ENCODE assay signal across 8 cellular contexts in genomic region chr17:49763735-49764558, GRCh38. TPM values are rescaled to one million over a fixed set of nuclear protein-coding genes. Genes with fewer than 3 reads are reported as not detected.
DNase-seq lines count a peak whose midpoint lies in the region; ATAC-seq and TF ChIP-seq lines count a peak whose summit lies in the region.

A gene with protein sequence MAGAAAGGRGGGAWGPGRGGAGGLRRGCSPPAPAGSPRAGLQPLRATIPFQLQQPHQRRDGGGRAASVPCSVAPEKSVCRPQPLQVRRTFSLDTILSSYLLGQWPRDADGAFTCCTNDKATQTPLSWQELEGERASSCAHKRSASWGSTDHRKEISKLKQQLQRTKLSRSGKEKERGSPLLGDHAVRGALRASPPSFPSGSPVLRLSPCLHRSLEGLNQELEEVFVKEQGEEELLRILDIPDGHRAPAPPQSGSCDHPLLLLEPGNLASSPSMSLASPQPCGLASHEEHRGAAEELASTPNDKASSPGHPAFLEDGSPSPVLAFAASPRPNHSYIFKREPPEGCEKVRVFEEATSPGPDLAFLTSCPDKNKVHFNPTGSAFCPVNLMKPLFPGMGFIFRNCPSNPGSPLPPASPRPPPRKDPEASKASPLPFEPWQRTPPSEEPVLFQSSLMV (minus strand): TSS chr17:49764131. CDS start chr17:49764087, 44 bp downstream.

- POLR2A ChIA-PET in RWPE1 (lab: Yijun Ruan, JAX; ENCODE audit: low non-redundant PET), result interaction anchor here (0.6 to 1.0 kb wide), 4 partner anchors 16 to 233 kb away, joined by 3 to 4 read pairs (median 3); partner anchors contain the start of genes KAT7 and SLC35B1

- peaks cover 54 to 64% of the 10 kb centered on the region in 2 donors for H3K4me1 Mint-ChIP-seq in natural killer cell

- CTCF ChIA-PET in RWPE1 (lab: Yijun Ruan, JAX), result interaction anchor here (0.7 to 0.8 kb wide), 2 partner anchors 17 to 328 kb away, joined by 3 read pairs; no protein-coding TSS in a partner anchor

- intact Hi-C loops in natural killer cell (cut with micrococcal nuclease), result loop anchor here (1.0 kb wide), 3 partner anchors 25 to 49 kb away; no protein-coding TSS in a partner anchor

- H3K9me3 Mint-ChIP-seq in natural killer cell, result no peaks in the 10 kb centered on the region

- no peak within 1 kb of the TSS for H3K27ac ChIP-seq in RWPE1

- TF ChIP-seq CTCF in RWPE1 (conservative IDR thresholded peaks at IDR 0.05; ENCODE audit: low read depth), result no peak
- no peak for TF ChIP-seq CTCF in natural killer cell (IDR thresholded peaks at IDR 0.05)

- ATAC-seq in natural killer cell, result peak; percentile 80 to 93 (median 85)

- H3K27ac Mint-ChIP-seq in natural killer cell, result peak within 1 kb of the TSS; percentile 95 to 97

- no peaks in the 10 kb centered on the region for H3K27me3 Mint-ChIP-seq in natural killer cell (ENCODE audit: low read depth in 2 of 2)

- peak; percentile 97 for DNase-seq in EL
- DNase-seq in H4 (ENCODE audit: low spot score), result peak; percentile 99
- peak; percentile 96 for DNase-seq in LoVo (ENCODE audit: low spot score)
- peak; percentile 100 for DNase-seq in RWPE1 (ENCODE audit: low spot score)
- DNase-seq in activated T-helper 1 cell treated with anti-CD3 and anti-CD28 coated beads, Interleukin-2, amount 50 U/mL, for 16 hours (ENCODE audit: low read depth in 1 of 2, low spot score in 1 of 2), result peak; percentile 87 to 92
- DNase-seq in fibroblast of peridontal ligament (ENCODE audit: extremely low read depth), result peak; percentile 94
- DNase-seq in natural killer cell, result peak; percentile 85
- peak; percentile 89 to 99 (median 97) for DNase-seq in stimulated activated naive CD4-positive, alpha-beta T cell (lab: John Stamatoyannopoulos, UW)

- H3K36me3 Mint-ChIP-seq in natural killer cell, result no peaks in the 10 kb centered on the region

- H3K4me3 Mint-ChIP-seq in natural killer cell, result peak within 1 kb of the TSS; percentile 98

RNA-seq across cellular contexts. Expression of the gene that starts here (rescaled TPM):
- total RNA-seq in H4 (2014; rRNA removed; shearing (Covaris generic)), result 6.9 and 8.1 TPM in 2 replicates
- 10 to 100 TPM; 55.2 to 88.4 (median 79.2) TPM for total RNA-seq in natural killer cell
